8 cellular contexts compared by ENCODE assay signal in genomic region chr7:129434846-129435318, GRCh38. TPM values are rescaled to one million over a fixed set of nuclear protein-coding genes. Genes with fewer than 3 reads are reported as not detected.
DNase-seq lines count a peak whose midpoint lies in the region; ATAC-seq and TF ChIP-seq lines count a peak whose summit lies in the region.

No MANE protein-coding gene starts in this region.

- H3K36me3 Mint-ChIP-seq in T-helper 2 cell treated with Interferon-gamma antibody and Interleukin-4, amounts not matched to agents 5 μg/mL and 100 μg/mL, for 36 hours (ENCODE audit: low read depth) = no peaks in the 10 kb centered on the region
- no peaks in the 10 kb centered on the region for H3K36me3 Mint-ChIP-seq in nephron progenitor cell (ENCODE audit: low read depth)

- no peaks in the 10 kb centered on the region for H3K9me3 Mint-ChIP-seq in T-helper 2 cell treated with Interferon-gamma antibody and Interleukin-4, amounts not matched to agents 5 μg/mL and 100 μg/mL, for 36 hours
- H3K9me3 Mint-ChIP-seq in nephron progenitor cell = no peaks in the 10 kb centered on the region

- peak overlapping the region; percentile 88 for H3K4me3 ChIP-seq in HEK293 (ENCODE audit: low read depth, low read length)
- peak overlapping the region; percentile 68 to 92 (median 74) for H3K4me3 ChIP-seq in esophagus squamous epithelium

- POLR2A ChIA-PET in HEK293 (lab: Yijun Ruan, JAX) = interaction anchor here (0.6 to 1.7 kb wide), 8 partner anchors 8 to 517 kb away, joined by 3 to 7 read pairs (median 4); no protein-coding TSS in a partner anchor

- H3K27ac ChIP-seq in HEK293 (ENCODE audit: extremely low read depth, low read depth, low read length) (peak overlapping the region; percentile 49; the same call in 1 of the 2 replicates), esophagus squamous epithelium (peak overlapping the region in 3 of 4 donors; percentile 56 to 71 (median 60))

- H3K4me1 ChIP-seq in HEK293 (ENCODE audit: control insufficient read depth, insufficient read depth, low read length) (no peaks in the 10 kb centered on the region), esophagus squamous epithelium (peaks cover 0 to 31% (median 13%) of the 10 kb centered on the region in 3 donors)

- H3K36me3 ChIP-seq in HEK293 (ENCODE audit: control insufficient read depth in 2 of 2, insufficient read depth in 1 of 2, low read length in 2 of 2) (peaks cover 0 to 2% of the 10 kb centered on the region in 2 experiments; a peak in 1 of 3 replicates), esophagus squamous epithelium (no peaks in the 10 kb centered on the region)

- ATAC-seq in HG03521 (IDR thresholded peaks at IDR 0.05; ENCODE audit: unreplicated experiment) = no peak

- TF ChIP-seq POLR2A in esophagus squamous epithelium (IDR thresholded peaks at IDR 0.05) = no peak

- H3K27ac Mint-ChIP-seq in T-helper 2 cell treated with Interferon-gamma antibody and Interleukin-4, amounts not matched to agents 5 μg/mL and 100 μg/mL, for 36 hours = peak overlapping the region; percentile 81
- no peak overlapping the region for H3K27ac Mint-ChIP-seq in nephron progenitor cell

- peaks cover 13% of the 10 kb centered on the region for H3K27me3 Mint-ChIP-seq in T-helper 2 cell treated with Interferon-gamma antibody and Interleukin-4, amounts not matched to agents 5 μg/mL and 100 μg/mL, for 36 hours (ENCODE audit: low read depth)
- peaks cover 35% of the 10 kb centered on the region for H3K27me3 Mint-ChIP-seq in nephron progenitor cell (ENCODE audit: low read depth, poor library complexity)

- WGBS in esophagus squamous epithelium, 2 donors = 4 to 5% methylated on average over 11 to 14 of the region's 25 CpGs

- peak; percentile 53 for DNase-seq in AG20443 (ENCODE audit: low spot score)
- DNase-seq in T-helper 2 cell treated with Interferon-gamma antibody and Interleukin-4, amounts not matched to agents 5 μg/mL and 100 μg/mL, for 36 hours (ENCODE audit: low spot score) = no peak
- no peak for DNase-seq in esophagus squamous epithelium (lab: John Stamatoyannopoulos, UW)
- DNase-seq in nephron progenitor cell = peak; percentile 55
- no peak for DNase-seq in NCI-H345 treated with DMSO at 0.1 percent for 48 hours (lab: John Stamatoyannopoulos, UW; ENCODE audit: unreplicated experiment)
- DNase-seq in stimulated activated naive CD4-positive, alpha-beta T cell treated with Interleukin-2 at 50 U/mL for 16 hours (lab: John Stamatoyannopoulos, UW) = no peak

- intact Hi-C loops in esophagus squamous epithelium (cut with DNase I) = no loop called here

- TF ChIP-seq CTCF in HEK293 (tag by site-specific recombination; IDR thresholded peaks at IDR 0.05) (no peak), esophagus squamous epithelium (IDR thresholded peaks at IDR 0.05) (peak in 1 of 6 experiments; percentile 2), nephron progenitor cell (IDR thresholded peaks at IDR 0.05) (no peak)

- CTCF ChIA-PET in HEK293 (lab: Yijun Ruan, JAX) = interaction anchor here (0.5 to 1.8 kb wide), 7 partner anchors 36 to 216 kb away, joined by 3 to 7 read pairs (median 4); no protein-coding TSS in a partner anchor

- H3K27me3 ChIP-seq in esophagus squamous epithelium = peaks cover 0 to 39% (median 0%) of the 10 kb centered on the region in 4 donors

- no peaks in the 10 kb centered on the region for H3K9me3 ChIP-seq in HEK293 (ENCODE audit: control insufficient read depth, insufficient read depth, low read depth, low read length)
- no peaks in the 10 kb centered on the region for H3K9me3 ChIP-seq in esophagus squamous epithelium

- peaks cover 38% of the 10 kb centered on the region for H3K4me1 Mint-ChIP-seq in T-helper 2 cell treated with Interferon-gamma antibody and Interleukin-4, amounts not matched to agents 5 μg/mL and 100 μg/mL, for 36 hours (ENCODE audit: low read depth)
- peaks cover 37% of the 10 kb centered on the region for H3K4me1 Mint-ChIP-seq in nephron progenitor cell

- H3K4me3 Mint-ChIP-seq in T-helper 2 cell treated with Interferon-gamma antibody and Interleukin-4, amounts not matched to agents 5 μg/mL and 100 μg/mL, for 36 hours = peak overlapping the region; percentile 94
- H3K4me3 Mint-ChIP-seq in nephron progenitor cell = peak overlapping the region; percentile 89

TF ChIP-seq in HEK293, 187 proteins besides CTCF, POLR2A, EP300 and RAD21 (continues in another document):
- no peak for TF ChIP-seq ZNF629 (tag by site-specific recombination; IDR thresholded peaks at IDR 0.05)
- no peak for TF ChIP-seq SCRT2 (tag by site-specific recombination; IDR thresholded peaks at IDR 0.05)
- no peak for TF ChIP-seq ZNF169 (tag by site-specific recombination; IDR thresholded peaks at IDR 0.05)
- TF ChIP-seq ZNF530 (tag by site-specific recombination; IDR thresholded peaks at IDR 0.05; ENCODE audit: low read depth) = no peak
- TF ChIP-seq ZBTB20 (tag by site-specific recombination; IDR thresholded peaks at IDR 0.05) = no peak
- no peak for TF ChIP-seq GFI1B (tag by site-specific recombination; IDR thresholded peaks at IDR 0.05)
- TF ChIP-seq ZNF202 (tag by site-specific recombination; IDR thresholded peaks at IDR 0.05; ENCODE audit: borderline replicate concordance) = no peak
- TF ChIP-seq ZNF777 (tag by site-specific recombination; IDR thresholded peaks at IDR 0.05; ENCODE audit: borderline replicate concordance) = no peak
- TF ChIP-seq ZBTB26 (tag by site-specific recombination; optimal IDR thresholded peaks at IDR 0.05) = no peak
- TF ChIP-seq ZNF121 (tag by site-specific recombination; IDR thresholded peaks at IDR 0.05) = no peak
- no peak for TF ChIP-seq ZFHX2 (tag by site-specific recombination; conservative IDR thresholded peaks at IDR 0.05)
- no peak for TF ChIP-seq ZIC2 (tag by site-specific recombination; IDR thresholded peaks at IDR 0.05)
- TF ChIP-seq, protein P1, sequence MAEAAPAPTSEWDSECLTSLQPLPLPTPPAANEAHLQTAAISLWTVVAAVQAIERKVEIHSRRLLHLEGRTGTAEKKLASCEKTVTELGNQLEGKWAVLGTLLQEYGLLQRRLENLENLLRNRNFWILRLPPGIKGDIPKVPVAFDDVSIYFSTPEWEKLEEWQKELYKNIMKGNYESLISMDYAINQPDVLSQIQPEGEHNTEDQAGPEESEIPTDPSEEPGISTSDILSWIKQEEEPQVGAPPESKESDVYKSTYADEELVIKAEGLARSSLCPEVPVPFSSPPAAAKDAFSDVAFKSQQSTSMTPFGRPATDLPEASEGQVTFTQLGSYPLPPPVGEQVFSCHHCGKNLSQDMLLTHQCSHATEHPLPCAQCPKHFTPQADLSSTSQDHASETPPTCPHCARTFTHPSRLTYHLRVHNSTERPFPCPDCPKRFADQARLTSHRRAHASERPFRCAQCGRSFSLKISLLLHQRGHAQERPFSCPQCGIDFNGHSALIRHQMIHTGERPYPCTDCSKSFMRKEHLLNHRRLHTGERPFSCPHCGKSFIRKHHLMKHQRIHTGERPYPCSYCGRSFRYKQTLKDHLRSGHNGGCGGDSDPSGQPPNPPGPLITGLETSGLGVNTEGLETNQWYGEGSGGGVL (tag by site-specific recombination; IDR thresholded peaks at IDR 0.05) = no peak
- no peak for TF ChIP-seq ZNF366 (tag by site-specific recombination; conservative IDR thresholded peaks at IDR 0.05)
- no peak for TF ChIP-seq ZBTB6 (tag by site-specific recombination; IDR thresholded peaks at IDR 0.05)
- TF ChIP-seq, protein P2, sequence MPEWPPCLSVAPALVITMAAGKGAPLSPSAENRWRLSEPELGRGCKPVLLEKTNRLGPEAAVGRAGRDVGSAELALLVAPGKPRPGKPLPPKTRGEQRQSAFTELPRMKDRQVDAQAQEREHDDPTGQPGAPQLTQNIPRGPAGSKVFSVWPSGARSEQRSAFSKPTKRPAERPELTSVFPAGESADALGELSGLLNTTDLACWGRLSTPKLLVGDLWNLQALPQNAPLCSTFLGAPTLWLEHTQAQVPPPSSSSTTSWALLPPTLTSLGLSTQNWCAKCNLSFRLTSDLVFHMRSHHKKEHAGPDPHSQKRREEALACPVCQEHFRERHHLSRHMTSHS (tag by site-specific recombination; IDR thresholded peaks at IDR 0.05) = no peak
- no peak for TF ChIP-seq ZBTB44 (tag by site-specific recombination; IDR thresholded peaks at IDR 0.05)
- TF ChIP-seq ZNF76 (tag by site-specific recombination; IDR thresholded peaks at IDR 0.05; ENCODE audit: borderline replicate concordance, low read depth) = no peak
- TF ChIP-seq ZNF843 (tag by site-specific recombination; IDR thresholded peaks at IDR 0.05) = no peak
- TF ChIP-seq ZNF623 (tag by site-specific recombination; IDR thresholded peaks at IDR 0.05) = no peak

RNA-seq across cellular contexts. Expression of gene STRIP2, which starts 0.7 kb away (rescaled TPM):
- 1 to 10 TPM in 3 of 4 donors, under 1 TPM in 1; 0.76 to 6.3 (median 1.5) TPM for total RNA-seq in esophagus squamous epithelium

Comparison
In these comparisons a context has a peak if more than half of its experiments do, and no peak if none do; other contexts are left out.
1. DNase-seq: peak in AG20443 (single experiment) and nephron progenitor cell (single experiment); none in T-helper 2 cell treated with Interferon-gamma antibody and Interleukin-4, amounts not matched to agents 5 μg/mL and 100 μg/mL, for 36 hours (single experiment), esophagus squamous epithelium (single experiment), NCI-H345 treated with DMSO at 0.1 percent for 48 hours (single experiment) and stimulated activated naive CD4-positive, alpha-beta T cell treated with Interleukin-2 at 50 U/mL for 16 hours (single experiment).